8 cellular contexts compared by ENCODE assay signal in the genomic region with DNA sequence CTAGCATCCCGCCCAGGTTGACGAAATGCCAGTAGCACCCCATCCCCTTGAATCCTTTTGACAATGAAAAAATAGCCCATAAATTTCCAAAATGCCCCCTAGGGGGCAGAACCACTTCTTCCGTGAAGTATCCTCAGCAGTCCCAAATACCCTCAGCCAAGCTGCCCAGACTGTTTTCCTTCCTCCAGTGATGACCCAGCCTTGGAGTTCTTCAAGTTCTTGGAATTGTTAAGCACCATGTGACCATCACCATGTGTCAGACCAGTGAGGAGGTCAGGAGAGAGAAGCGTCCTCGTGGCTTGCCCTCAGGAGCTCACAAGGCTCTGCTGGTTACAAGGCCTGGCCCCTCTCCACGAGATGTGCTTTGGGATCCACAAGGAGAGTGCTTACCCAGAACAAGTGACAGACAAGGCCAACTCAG. TPM values are rescaled to one million over a fixed set of nuclear protein-coding genes. Genes with fewer than 3 reads are reported as not detected.
DNase-seq lines count a peak whose midpoint lies in the region; ATAC-seq, FAIRE-seq and TF ChIP-seq lines count a peak whose summit lies in the region.

No MANE protein-coding gene starts in this region.

- H3K36me3 ChIP-seq in bronchial epithelial cell (ENCODE audit: control insufficient read depth, insufficient read depth, low read length) (peaks cover 11% of the 10 kb centered on the region), kidney epithelial cell (ENCODE audit: control insufficient read depth, insufficient read depth, low read length) (no peaks in the 10 kb centered on the region)

- DNase-seq in Calu3 (peak; percentile 51), HCEC 1CT (peak; percentile 81), RPMI7951 (ENCODE audit: low read depth) (peak; percentile 73), bronchial epithelial cell (ENCODE audit: low read depth) (peak; percentile 58), kidney epithelial cell (ENCODE audit: low read depth) (peak; percentile 55)
- DNase-seq in stimulated activated effector memory CD8-positive, alpha-beta T cell treated with anti-CD3 and anti-CD28 coated beads, Interleukin-12 subunit alpha, Interleukin-12 subunit beta, amount 100 ng/mL, for 72 hours (ENCODE audit: low spot score in 2 of 2), result peak in 1 of 2 donors; percentile 64

- H3K27ac Mint-ChIP-seq in Calu3 (ENCODE audit: unreplicated experiment), result no peak overlapping the region
- H3K27ac Mint-ChIP-seq in stimulated activated effector memory CD8-positive, alpha-beta T cell treated with anti-CD3 and anti-CD28 coated beads, Interleukin-12 subunit alpha, Interleukin-12 subunit beta, amount 100 ng/mL, for 72 hours, result peak overlapping the region; percentile 81

- ATAC-seq in stimulated activated effector memory CD8-positive, alpha-beta T cell treated with anti-CD3 and anti-CD28 coated beads, Interleukin-12 subunit alpha, Interleukin-12 subunit beta, amount 100 ng/mL, for 72 hours, result no peak
- ATAC-seq in GM21515 (IDR thresholded peaks at IDR 0.05; ENCODE audit: unreplicated experiment) (no peak), HG03442 (IDR thresholded peaks at IDR 0.05; ENCODE audit: unreplicated experiment) (no peak)

- no TSS peak for BruUV-seq in Calu3 (replicated peaks; lab: Mats Ljungman, UMichigan)

- no peaks in the 10 kb centered on the region for H3K27me3 ChIP-seq in bronchial epithelial cell (ENCODE audit: control insufficient read depth, insufficient read depth, low read length)
- no peaks in the 10 kb centered on the region for H3K27me3 ChIP-seq in kidney epithelial cell (ENCODE audit: control insufficient read depth, insufficient read depth, low read length)

- intact Hi-C loops in Calu3 (cut with micrococcal nuclease; ENCODE audit: unreplicated experiment), result no loop called here

- CTCF ChIA-PET in Calu3 (lab: Charles Lee), result interaction anchor here (0.8 to 1.7 kb wide), 2 partner anchors 12 to 123 kb away, joined by 3 to 8 read pairs; no protein-coding TSS in a partner anchor

- H3K27me3 Mint-ChIP-seq in Calu3 (ENCODE audit: unreplicated experiment), result no peaks in the 10 kb centered on the region

- TF ChIP-seq CTCF in Calu3 (IDR thresholded peaks at IDR 0.05; ENCODE audit: unreplicated experiment) (peak; percentile 86), bronchial epithelial cell (IDR thresholded peaks at IDR 0.05; ENCODE audit: insufficient read depth, low read length, severe bottlenecking) (peak; percentile 73), kidney epithelial cell (IDR thresholded peaks at IDR 0.05; ENCODE audit: insufficient read depth, low read length, poor library complexity, severe bottlenecking) (peak; percentile 72)

- H3K4me1 Mint-ChIP-seq in Calu3 (ENCODE audit: low read depth, unreplicated experiment), result peaks cover 9% of the 10 kb centered on the region
- H3K4me1 Mint-ChIP-seq in stimulated activated effector memory CD8-positive, alpha-beta T cell treated with anti-CD3 and anti-CD28 coated beads, Interleukin-12 subunit alpha, Interleukin-12 subunit beta, amount 100 ng/mL, for 72 hours, result peaks cover 57% of the 10 kb centered on the region

- H3K4me3 Mint-ChIP-seq in Calu3 (ENCODE audit: low read depth, unreplicated experiment), result no peak overlapping the region
- H3K4me3 Mint-ChIP-seq in stimulated activated effector memory CD8-positive, alpha-beta T cell treated with anti-CD3 and anti-CD28 coated beads, Interleukin-12 subunit alpha, Interleukin-12 subunit beta, amount 100 ng/mL, for 72 hours, result no peak overlapping the region

- H3K9me3 Mint-ChIP-seq in Calu3 (ENCODE audit: low read depth, unreplicated experiment), result no peaks in the 10 kb centered on the region
- no peaks in the 10 kb centered on the region for H3K9me3 Mint-ChIP-seq in stimulated activated effector memory CD8-positive, alpha-beta T cell treated with anti-CD3 and anti-CD28 coated beads, Interleukin-12 subunit alpha, Interleukin-12 subunit beta, amount 100 ng/mL, for 72 hours

- H3K4me3 ChIP-seq in bronchial epithelial cell (ENCODE audit: low read depth, low read length) (no peak overlapping the region), kidney epithelial cell (ENCODE audit: low read depth, low read length) (no peak overlapping the region)

- no peak for FAIRE-seq in bronchial epithelial cell (lab: Jason Lieb, UNC)

- peaks cover 21% of the 10 kb centered on the region for H3K36me3 Mint-ChIP-seq in Calu3 (ENCODE audit: insufficient read depth, unreplicated experiment)
- peaks cover 64% of the 10 kb centered on the region for H3K36me3 Mint-ChIP-seq in stimulated activated effector memory CD8-positive, alpha-beta T cell treated with anti-CD3 and anti-CD28 coated beads, Interleukin-12 subunit alpha, Interleukin-12 subunit beta, amount 100 ng/mL, for 72 hours

RNA-seq across cellular contexts. Expression of a gene that starts 1.4 kb away (rescaled TPM):
- total RNA-seq in Calu3 (2022) (4.4 and 6.0 TPM in 2 replicates), bronchial epithelial cell (1.3 and 1.9 TPM in 2 replicates), kidney epithelial cell (0.84 and 1.2 TPM in 2 replicates)
- total RNA-seq in RPMI7951 (2014; rRNA removed; shearing (Covaris generic)), result 0.59 TPM in 1 of 2 replicates, not detected in the other

RNA-seq across cellular contexts. Expression of a gene that starts 5.5 kb away (rescaled TPM):
- total RNA-seq in Calu3 (2022) (40.6 and 42.9 TPM in 2 replicates), bronchial epithelial cell (44.2 and 54.5 TPM in 2 replicates), kidney epithelial cell (54.2 and 55.3 TPM in 2 replicates)
- total RNA-seq in RPMI7951 (2014; rRNA removed; shearing (Covaris generic)), result 40.2 and 41.2 TPM in 2 replicates

RNA-seq across cellular contexts. Expression of a gene that starts 6.8 kb away (rescaled TPM):
- total RNA-seq in Calu3 (2022) (67.9 and 69.7 TPM in 2 replicates), bronchial epithelial cell (57.4 and 110 TPM in 2 replicates), kidney epithelial cell (95.2 and 111 TPM in 2 replicates)
- 63.2 and 67.8 TPM in 2 replicates for total RNA-seq in RPMI7951 (2014; rRNA removed; shearing (Covaris generic))

RNA-seq across cellular contexts. Expression of a gene that starts 10.6 kb away (rescaled TPM):
- total RNA-seq in Calu3 (2022) (12.1 and 12.4 TPM in 2 replicates), bronchial epithelial cell (10.2 and 22.1 TPM in 2 replicates), kidney epithelial cell (16.1 and 19.1 TPM in 2 replicates)
- 24.1 and 31.0 TPM in 2 replicates for total RNA-seq in RPMI7951 (2014; rRNA removed; shearing (Covaris generic))

RNA-seq across cellular contexts. Expression of a gene that starts 35.3 kb away (rescaled TPM):
- 25.7 and 30.0 TPM in 2 replicates for total RNA-seq in Calu3 (2022)
- 49.6 and 55.1 TPM in 2 replicates for total RNA-seq in RPMI7951 (2014; rRNA removed; shearing (Covaris generic))
- total RNA-seq in bronchial epithelial cell, result 55.4 and 59.8 TPM in 2 replicates
- 44.3 and 48.2 TPM in 2 replicates for total RNA-seq in kidney epithelial cell
